Comparison of ENCODE assay signal across 33 cellular contexts in the genomic region with DNA sequence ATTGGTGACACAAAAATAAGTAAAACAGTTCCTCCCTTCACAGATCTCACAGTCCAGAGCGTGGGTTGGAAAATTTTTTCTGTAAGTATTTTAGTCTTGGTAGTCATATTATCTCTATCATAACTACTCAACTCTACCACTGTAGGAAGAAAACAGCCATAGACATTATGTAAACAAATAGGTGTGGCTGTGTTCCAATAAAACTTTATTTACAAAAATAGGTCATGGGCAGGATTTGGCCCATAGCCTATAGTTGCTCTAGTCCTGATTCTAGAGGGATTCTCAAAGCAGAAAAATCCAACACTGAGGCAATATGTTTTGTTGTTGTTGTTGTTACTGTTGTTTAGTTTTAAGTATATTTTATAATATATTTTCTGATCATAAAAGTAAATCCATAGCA.
"Had no signal": no experiment of that assay in that cellular context is flagged by ENCODE, and none has a peak within 500 bp of the region (broad histone marks: within the 10 kb centered on the region; RNA-seq: fewer than 3 reads in every experiment).

No MANE protein-coding gene starts in this region.

- H3K4me2 ChIP-seq: KMS-11 had no signal

- H3K4me3 ChIP-seq: MG63 had no signal

- DNase-seq: Karpas-422, Kasumi-1, MG63, MM.1S, MV-4-11, NCI-H1048, NCI-H1092, NCI-H1092 treated with DMSO at 0.1 percent for 48 hours, NCI-H1105, NCI-H1105 treated with DMSO at 0.1 percent for 48 hours, NCI-H1417 treated with DMSO at 0.1 percent for 48 hours, NCI-H1436, NCI-H1436 treated with DMSO at 0.1 percent for 48 hours, NCI-H1694, NCI-H1694 treated with DMSO at 0.1 percent for 48 hours, NCI-H187, NCI-H187 treated with DMSO at 0.1 percent for 48 hours, NCI-H1930, NCI-H2029, NCI-H2029 treated with DMSO at 0.1 percent for 48 hours, NCI-H2081 treated with DMSO at 0.1 percent for 48 hours, NCI-H2107, NCI-H2171, NCI-H2171 treated with DMSO at 0.1 percent for 48 hours, NCI-H2227 treated with DMSO at 0.1 percent for 48 hours, NCI-H226, NCI-H345, NCI-H446, NCI-H446 treated with DMSO at 0.1 percent for 48 hours, NCI-H510A, NCI-H510A treated with DMSO at 0.1 percent for 48 hours, NCI-H524 had no signal

- H3K27ac ChIP-seq: KMS-11 had no signal

- H3K36me3 ChIP-seq: MG63 had no signal

- H3K27me3 ChIP-seq: MG63 had no signal

- H3K9ac ChIP-seq: KMS-11 had no signal

- H3K9me3 ChIP-seq: MG63 had no signal
